In the genomic region with DNA sequence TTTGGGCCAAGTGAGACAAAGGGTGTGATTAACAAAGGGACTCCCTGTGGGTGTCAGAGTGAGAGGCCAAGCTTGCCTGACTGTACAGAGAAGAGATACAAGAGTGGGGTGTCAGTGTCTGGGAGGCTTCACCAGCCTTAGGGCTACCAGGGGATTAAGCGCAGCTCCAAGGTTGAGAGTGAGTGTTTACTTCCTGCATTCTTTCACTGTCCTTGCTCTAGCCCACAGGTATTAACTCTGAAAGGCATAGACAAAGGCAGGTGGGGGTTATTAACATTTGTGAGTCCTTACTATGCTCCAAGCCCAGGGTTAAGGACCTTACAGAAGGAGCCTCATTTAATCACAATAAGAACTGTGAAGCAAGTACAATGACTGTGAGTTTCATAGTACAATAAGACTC, we compare ENCODE assay signal across 27 cellular contexts.
A peak's percentile ranks its signal among the peaks of the same experiment; 100 is the strongest.
DNase-seq lines count a peak whose midpoint lies in the region; ATAC-seq and TF ChIP-seq lines count a peak whose summit lies in the region.
"Had no signal": no experiment of that assay in that cellular context is flagged by ENCODE, and none has a peak within 500 bp of the region (broad histone marks: within the 10 kb centered on the region; RNA-seq: fewer than 3 reads in every experiment).

No MANE protein-coding gene starts in this region.

- no peak overlapping the region for H3K27ac Mint-ChIP-seq in GM23338
- H3K27ac Mint-ChIP-seq: activated CD4-positive, alpha-beta memory T cell treated with anti-CD3 and anti-CD28 coated beads for 36 hours; activated naive CD4-positive, alpha-beta T cell treated with anti-CD3 and anti-CD28 coated beads, Interleukin-2, amount 10 ng/mL, durations not matched to agents 7 days and 5 days; activated T-helper 1 cell treated with anti-CD3 and anti-CD28 coated beads, Interleukin-12 subunit alpha, Interleukin-12 subunit beta, Interleukin-2, Interleukin-4 antibody, amounts not matched to agents 30 ng/mL and 10 ng/mL and 1 ng/mL, durations not matched to agents 14 hours and 24 hours and 36 hours; IgD-negative memory B cell; T-cell; type B pancreatic cell had no signal

- no CpG with 5 or more reads among the region's 1 CpG for WGBS in mesendoderm (ENCODE audit: extremely low coverage, insufficient coverage, low lambda C conversion rate)
- 55 to 77% methylated on average over 1 of the region's 1 CpG for WGBS in lower leg skin, 2 donors

- peaks cover 28% of the 10 kb centered on the region for H3K4me1 ChIP-seq in GM23338 (ENCODE audit: insufficient read depth)
- H3K4me1 ChIP-seq in OCI-LY3 (ENCODE audit: low read length): peaks cover 45% of the 10 kb centered on the region
- peaks cover 3% of the 10 kb centered on the region for H3K4me1 ChIP-seq in mesendoderm (ENCODE audit: control insufficient read depth, low read depth, low read length)
- H3K4me1 ChIP-seq: BLaER1 treated with 17β-estradiol and CSF1 and Interleukin-3, amounts not matched to agents 10 nM and 100 nM; parathyroid adenoma; spleen had no signal

- 0 out of 2 replicates have a peak, but pooled peaks cover 4% of the 10 kb centered on the region for H3K9me3 ChIP-seq in OCI-LY3 (ENCODE audit: insufficient read depth, low read length)
- H3K9me3 ChIP-seq: BLaER1 treated with 17β-estradiol and CSF1 and Interleukin-3, amounts not matched to agents 10 nM and 100 nM had no signal

- peak overlapping the region; percentile 15; the same call in 1 of the 3 replicates for H3K4me3 Mint-ChIP-seq in GM23338
- H3K4me3 Mint-ChIP-seq: activated CD4-positive, alpha-beta memory T cell treated with anti-CD3 and anti-CD28 coated beads for 36 hours; activated naive CD4-positive, alpha-beta T cell treated with anti-CD3 and anti-CD28 coated beads, Interleukin-2, amount 10 ng/mL, durations not matched to agents 7 days and 5 days; activated T-helper 1 cell treated with anti-CD3 and anti-CD28 coated beads, Interleukin-12 subunit alpha, Interleukin-12 subunit beta, Interleukin-2, Interleukin-4 antibody, amounts not matched to agents 30 ng/mL and 10 ng/mL and 1 ng/mL, durations not matched to agents 14 hours and 24 hours and 36 hours; IgD-negative memory B cell; T-cell; type B pancreatic cell had no signal

- peaks cover 11% of the 10 kb centered on the region for H3K27me3 Mint-ChIP-seq in GM23338 (ENCODE audit: insufficient read depth, low read depth, poor library complexity)

- H3K4me3 ChIP-seq in GM23338 (no peak overlapping the region), OCI-LY3 (ENCODE audit: low read length) (no peak overlapping the region), mesendoderm (ENCODE audit: low read length) (no peak overlapping the region), lower leg skin (ENCODE audit: low read depth, poor library complexity, severe bottlenecking) (no peak overlapping the region)
- H3K4me3 ChIP-seq: BLaER1 treated with 17β-estradiol and CSF1 and Interleukin-3, amounts not matched to agents 10 nM and 100 nM; spleen had no signal

- no peaks in the 10 kb centered on the region for H3F3A ChIP-seq in GM23338 (replicated peaks; ENCODE audit: low read depth)

- H4K5ac ChIP-seq in mesendoderm (ENCODE audit: low read length): no peak overlapping the region

- intact Hi-C loops in lower leg skin (cut with DNase I; ENCODE audit: low total_unique reads): no loop called here

- H2BK15ac ChIP-seq in mesendoderm (replicated peaks; ENCODE audit: low read depth): no peak overlapping the region

- H4K20me1 ChIP-seq in GM23338 (replicated peaks; ENCODE audit: insufficient read depth) (no peaks in the 10 kb centered on the region), OCI-LY3 (ENCODE audit: insufficient read depth, low read length) (no peaks in the 10 kb centered on the region)
- H4K20me1 ChIP-seq: BLaER1 treated with 17β-estradiol and CSF1 and Interleukin-3, amounts not matched to agents 10 nM and 100 nM had no signal

- H3K79me2 ChIP-seq in GM23338 (replicated peaks; ENCODE audit: insufficient read depth) (no peaks in the 10 kb centered on the region), OCI-LY3 (ENCODE audit: low read length) (no peaks in the 10 kb centered on the region), mesendoderm (ENCODE audit: control insufficient read depth, insufficient read depth, low read length) (no peaks in the 10 kb centered on the region)
- H3K79me2 ChIP-seq: parathyroid adenoma had no signal

- no peak overlapping the region for H3K23ac ChIP-seq in mesendoderm (ENCODE audit: low read length)

- H3K4me2 ChIP-seq in GM23338 (peak overlapping the region; percentile 34), OCI-LY3 (ENCODE audit: low read length) (peak overlapping the region; percentile 47), mesendoderm (ENCODE audit: low read length) (no peak overlapping the region)
- H3K4me2 ChIP-seq: BLaER1 treated with 17β-estradiol and CSF1 and Interleukin-3, amounts not matched to agents 10 nM and 100 nM had no signal

- H3K9ac ChIP-seq in OCI-LY3 (ENCODE audit: low read length) (no peak overlapping the region), mesendoderm (ENCODE audit: low read length) (no peak overlapping the region)
- H3K9ac ChIP-seq: BLaER1 treated with 17β-estradiol and CSF1 and Interleukin-3, amounts not matched to agents 10 nM and 100 nM; parathyroid adenoma had no signal

- no peaks in the 10 kb centered on the region for H3K79me1 ChIP-seq in mesendoderm (ENCODE audit: low read length)

- H3K18ac ChIP-seq in mesendoderm (ENCODE audit: low read length): no peak overlapping the region

- no peaks in the 10 kb centered on the region for H3K36me3 Mint-ChIP-seq in GM23338 (ENCODE audit: low read depth)
- H3K36me3 Mint-ChIP-seq: activated CD4-positive, alpha-beta memory T cell treated with anti-CD3 and anti-CD28 coated beads for 36 hours; activated naive CD4-positive, alpha-beta T cell treated with anti-CD3 and anti-CD28 coated beads, Interleukin-2, amount 10 ng/mL, durations not matched to agents 7 days and 5 days; IgD-negative memory B cell; T-cell; type B pancreatic cell had no signal

- no peak for TF ChIP-seq POLR2A in lower leg skin (IDR thresholded peaks at IDR 0.05)

- no peak overlapping the region for H3K4ac ChIP-seq in mesendoderm (ENCODE audit: low read depth, low read length)

- DNase-seq in GM23338 (ENCODE audit: low spot score) (peak; percentile 84), mesendoderm (peak; percentile 70), lower leg skin (ENCODE audit: low spot score in 2 of 2) (no peak), Ammon's horn (ENCODE audit: low spot score) (no peak)
- DNase-seq in activated CD4-positive, alpha-beta T cell treated with anti-CD3 and anti-CD28 coated beads for 1 hour: no peak
- DNase-seq: activated CD4-positive, alpha-beta memory T cell treated with anti-CD3 and anti-CD28 coated beads for 36 hours; activated CD8-positive, alpha-beta memory T cell treated with anti-CD3 and anti-CD28 coated beads, Interleukin-2, amount 50 U/mL, for 4 hours; activated naive CD4-positive, alpha-beta T cell treated with anti-CD3 and anti-CD28 coated beads, Interleukin-2, amount 10 ng/mL, durations not matched to agents 7 days and 5 days; DMS79 treated with DMSO at 0.1 percent for 48 hours; effector CD4-positive, alpha-beta T cell; erythroblast; foreskin melanocyte; hippocampal formation; NCI-H1105; NCI-H1930; NCI-H2227 treated with DMSO at 0.1 percent for 48 hours; NCI-H69; spleen; T-cell had no signal

- H3K27me3 ChIP-seq in GM23338 (ENCODE audit: insufficient read depth) (peaks cover 33% of the 10 kb centered on the region), OCI-LY3 (ENCODE audit: low read depth, low read length) (no peaks in the 10 kb centered on the region), mesendoderm (ENCODE audit: insufficient read depth, low read length, poor library complexity) (no peaks in the 10 kb centered on the region)
- H3K27me3 ChIP-seq: BLaER1 treated with 17β-estradiol and CSF1 and Interleukin-3, amounts not matched to agents 10 nM and 100 nM; spleen had no signal

- H2AFZ ChIP-seq in GM23338 (no peak overlapping the region), OCI-LY3 (ENCODE audit: low read depth, low read length) (no peak overlapping the region)
- H2AFZ ChIP-seq: parathyroid adenoma had no signal

- no peaks in the 10 kb centered on the region; the same call in 2 of the 3 replicates for H3K9me3 Mint-ChIP-seq in GM23338
- H3K9me3 Mint-ChIP-seq: activated CD4-positive, alpha-beta memory T cell treated with anti-CD3 and anti-CD28 coated beads for 36 hours; activated naive CD4-positive, alpha-beta T cell treated with anti-CD3 and anti-CD28 coated beads, Interleukin-2, amount 10 ng/mL, durations not matched to agents 7 days and 5 days; activated T-helper 1 cell treated with anti-CD3 and anti-CD28 coated beads, Interleukin-12 subunit alpha, Interleukin-12 subunit beta, Interleukin-2, Interleukin-4 antibody, amounts not matched to agents 30 ng/mL and 10 ng/mL and 1 ng/mL, durations not matched to agents 14 hours and 24 hours and 36 hours; T-cell had no signal

- no peak overlapping the region for H2BK5ac ChIP-seq in mesendoderm (ENCODE audit: low read length)

- 0 out of 2 replicates have a peak, but pooled peaks cover 4% of the 10 kb centered on the region for H3K9me2 ChIP-seq in GM23338 (ENCODE audit: insufficient read depth)

- no peaks in the 10 kb centered on the region for H3K36me3 ChIP-seq in GM23338 (ENCODE audit: insufficient read depth)
- peaks cover 4% of the 10 kb centered on the region for H3K36me3 ChIP-seq in OCI-LY3 (replicated peaks; ENCODE audit: low read depth, low read length)
- H3K36me3 ChIP-seq in mesendoderm (ENCODE audit: control insufficient read depth, insufficient read depth, low read length): no peaks in the 10 kb centered on the region
- H3K36me3 ChIP-seq: BLaER1 treated with 17β-estradiol and CSF1 and Interleukin-3, amounts not matched to agents 10 nM and 100 nM; spleen had no signal

- H4K8ac ChIP-seq in mesendoderm (ENCODE audit: low read depth, low read length): no peak overlapping the region

- H3K56ac ChIP-seq in mesendoderm (ENCODE audit: low read length): no peak overlapping the region

- H3K27ac ChIP-seq in GM23338 (ENCODE audit: low read depth): no peak overlapping the region
- no peak overlapping the region; the same call in 1 of the 2 replicates for H3K27ac ChIP-seq in OCI-LY3 (ENCODE audit: low read length)
- H3K27ac ChIP-seq in mesendoderm (ENCODE audit: low read depth, low read length): no peak overlapping the region
- H3K27ac ChIP-seq: BLaER1 treated with 17β-estradiol and CSF1 and Interleukin-3, amounts not matched to agents 10 nM and 100 nM; parathyroid adenoma; spleen had no signal

- no peak for TF ChIP-seq CTCF in GM23338 (conservative IDR thresholded peaks at IDR 0.05; ENCODE audit: low read depth in 2 of 2)
- no peak for TF ChIP-seq CTCF in OCI-LY3 (IDR thresholded peaks at IDR 0.05; ENCODE audit: low read depth, low read length)
- no peak for TF ChIP-seq CTCF in lower leg skin (IDR thresholded peaks at IDR 0.05)

- ATAC-seq in GM23338 (peak; percentile 98), esophagus mucosa (peak; percentile 74)
- ATAC-seq: activated CD4-positive, CD25-positive, alpha-beta regulatory T cell treated with anti-CD3 and anti-CD28 coated beads, Interleukin-2, amount 50 U/mL, for 24 hours; T-cell had no signal

- no peak overlapping the region for H2BK120ac ChIP-seq in mesendoderm (ENCODE audit: low read depth, low read length)

- H2AK5ac ChIP-seq in mesendoderm (ENCODE audit: low read length): no peak overlapping the region

- peaks cover 25% of the 10 kb centered on the region for H3K4me1 Mint-ChIP-seq in GM23338
- H3K4me1 Mint-ChIP-seq: activated naive CD4-positive, alpha-beta T cell treated with anti-CD3 and anti-CD28 coated beads, Interleukin-2, amount 10 ng/mL, durations not matched to agents 7 days and 5 days; T-cell had no signal

Comparison
In these comparisons a context has a peak if more than half of its experiments do, and no peak if none do; other contexts are left out.
1. DNase-seq: peak in GM23338 (single experiment) and mesendoderm (single experiment); none in lower leg skin (0 of 2), Ammon's horn (single experiment) and activated CD4-positive, alpha-beta T cell treated with anti-CD3 and anti-CD28 coated beads for 1 hour (single experiment).